8 cellular contexts compared by ENCODE assay signal in the genomic region with DNA sequence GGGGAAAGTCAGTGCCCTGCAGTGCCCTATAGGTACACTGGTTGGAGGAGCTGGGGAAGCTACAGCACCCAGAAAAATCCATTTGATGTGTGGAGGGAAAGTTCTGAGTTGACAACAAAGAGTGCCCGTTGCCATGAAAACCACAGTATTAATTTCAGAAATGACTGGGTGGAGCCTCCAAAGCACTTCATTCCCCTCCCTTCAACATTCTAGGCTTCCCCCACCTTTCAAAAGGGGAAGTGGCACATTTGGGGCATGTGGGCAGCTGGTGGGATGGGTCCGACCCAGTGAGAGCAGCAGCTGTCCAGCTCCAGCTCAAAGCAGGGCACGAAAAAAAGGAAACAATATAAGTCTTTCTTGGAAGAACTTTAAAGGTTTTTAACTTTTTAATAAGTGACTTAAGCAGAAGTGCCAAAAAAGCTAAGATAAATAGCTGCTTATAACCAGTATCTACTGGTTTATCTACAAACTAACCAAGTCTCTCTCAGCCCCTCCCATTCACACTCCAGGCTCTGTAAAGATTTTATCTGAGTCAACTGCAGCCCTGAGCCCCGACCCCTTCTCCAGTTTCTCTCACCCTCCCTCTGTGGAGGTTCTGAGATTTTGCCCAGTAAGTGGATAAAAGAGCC. TPM values are rescaled to one million over a fixed set of nuclear protein-coding genes. Genes with fewer than 3 reads are reported as not detected.
A peak's percentile ranks its signal among the peaks of the same experiment; 100 is the strongest.
DNase-seq lines count a peak whose midpoint lies in the region; ATAC-seq and TF ChIP-seq lines count a peak whose summit lies in the region.

No MANE protein-coding gene starts in this region.

- no peak overlapping the region for H2BK15ac ChIP-seq in H9 (ENCODE audit: low read depth, low read length)

- H3K4ac ChIP-seq in H9 (ENCODE audit: low read depth, low read length): no peak overlapping the region

- H3K4me1 ChIP-seq in H9 (ENCODE audit: insufficient read depth, low read length) (peaks cover 22% of the 10 kb centered on the region; the same call in 1 of the 2 replicates), OCI-LY3 (ENCODE audit: low read length) (peaks cover 96% of the 10 kb centered on the region), hepatocyte (ENCODE audit: insufficient read depth) (peaks cover 59% of the 10 kb centered on the region)

- H2AK5ac ChIP-seq in H9 (ENCODE audit: insufficient read length, low read length): no peak overlapping the region

- H3K23me2 ChIP-seq in H9 (ENCODE audit: insufficient read length, low read depth, low read length, poor library complexity, severe bottlenecking): no peaks in the 10 kb centered on the region

- H3K9ac ChIP-seq in H9 (ENCODE audit: extremely low read depth, insufficient read length, low read length): no peak overlapping the region
- H3K9ac ChIP-seq in OCI-LY3 (ENCODE audit: low read length): peak overlapping the region; percentile 92

- peaks cover 46% of the 10 kb centered on the region for H3K36me3 ChIP-seq in OCI-LY3 (replicated peaks; ENCODE audit: low read depth, low read length)
- no peaks in the 10 kb centered on the region for H3K36me3 ChIP-seq in hepatocyte (replicated peaks; ENCODE audit: insufficient read depth, low read depth)

- ATAC-seq in activated naive CD4-positive, alpha-beta T cell treated with anti-CD3 and anti-CD28 coated beads, Interleukin-2, amount 50 U/mL, for 72 hours: peak; percentile 38 to 46

- H3K4me2 ChIP-seq in H9 (ENCODE audit: insufficient read depth, insufficient read length, low read length) (no peak overlapping the region), OCI-LY3 (ENCODE audit: low read length) (peak overlapping the region; percentile 86), hepatocyte (peak overlapping the region; percentile 23)

- no peaks in the 10 kb centered on the region for H3K9me2 ChIP-seq in hepatocyte (replicated peaks; ENCODE audit: insufficient read depth)

- H3K27ac Mint-ChIP-seq in H9: peak overlapping the region; percentile 93 to 98 (median 96); a peak in 6 of 7 replicates
- peak overlapping the region; percentile 99 for H3K27ac Mint-ChIP-seq in activated naive CD4-positive, alpha-beta T cell treated with anti-CD3 and anti-CD28 coated beads, Interleukin-2, amount 50 U/mL, for 72 hours

- H3K23ac ChIP-seq in H9 (ENCODE audit: insufficient read length, low read depth, low read length): no peak overlapping the region

- no peak overlapping the region for H2BK120ac ChIP-seq in H9 (ENCODE audit: low read depth, low read length, poor library complexity, severe bottlenecking)

- H3K9me3 Mint-ChIP-seq in H9: no peaks in the 10 kb centered on the region; a peak in 2 of 5 replicates
- H3K9me3 Mint-ChIP-seq in activated naive CD4-positive, alpha-beta T cell treated with anti-CD3 and anti-CD28 coated beads, Interleukin-2, amount 50 U/mL, for 72 hours: no peaks in the 10 kb centered on the region

- H3K4me3 ChIP-seq in OCI-LY3 (ENCODE audit: low read length) (peak overlapping the region; percentile 63), hepatocyte (no peak overlapping the region)

- peaks cover 10% of the 10 kb centered on the region for H3K27me3 Mint-ChIP-seq in H9 (ENCODE audit: low read depth)

- no peaks in the 10 kb centered on the region for H3K27me3 ChIP-seq in H9 (ENCODE audit: insufficient read depth, low read length)
- H3K27me3 ChIP-seq in OCI-LY3 (ENCODE audit: low read depth, low read length): no peaks in the 10 kb centered on the region
- H3K27me3 ChIP-seq in hepatocyte: no peaks in the 10 kb centered on the region

- peaks cover 23 to 53% (median 40%) of the 10 kb centered on the region in 3 experiments for H3K36me3 Mint-ChIP-seq in H9 (ENCODE audit: insufficient read depth in 1 of 3, low read depth in 3 of 3)
- peaks cover 14 to 39% of the 10 kb centered on the region in 2 donors for H3K36me3 Mint-ChIP-seq in activated naive CD4-positive, alpha-beta T cell treated with anti-CD3 and anti-CD28 coated beads, Interleukin-2, amount 50 U/mL, for 72 hours

- H3K27ac ChIP-seq in H9 (ENCODE audit: insufficient read length, low read depth, low read length) (no peak overlapping the region), OCI-LY3 (ENCODE audit: low read length) (peak overlapping the region; percentile 96), hepatocyte (peak overlapping the region; percentile 99)

- peak overlapping the region in 1 of 2 experiments; percentile 51; a peak in 1 of 5 replicates for H3K4me3 Mint-ChIP-seq in H9

- no peak overlapping the region for H2BK20ac ChIP-seq in H9 (ENCODE audit: low read depth, low read length, poor library complexity, severe bottlenecking)

- no peak overlapping the region for H2BK5ac ChIP-seq in H9 (ENCODE audit: insufficient read length, low read length)

- no peaks in the 10 kb centered on the region for H3K79me2 ChIP-seq in H9 (ENCODE audit: insufficient read depth, low read length)
- H3K79me2 ChIP-seq in OCI-LY3 (ENCODE audit: low read length): peaks cover 36% of the 10 kb centered on the region
- peaks cover 14% of the 10 kb centered on the region for H3K79me2 ChIP-seq in hepatocyte

- H3T11ph ChIP-seq in H9 (ENCODE audit: low read length): no peak overlapping the region

- H4K5ac ChIP-seq in H9 (ENCODE audit: insufficient read length, low read depth, low read length): no peak overlapping the region

- no peaks in the 10 kb centered on the region for H3K79me1 ChIP-seq in H9 (ENCODE audit: insufficient read depth, low read depth, low read length, poor library complexity, severe bottlenecking)

- H3K56ac ChIP-seq in H9 (ENCODE audit: insufficient read length, low read depth, low read length): no peak overlapping the region

- no peak overlapping the region for H4K8ac ChIP-seq in H9 (replicated peaks; ENCODE audit: insufficient read length, low read depth, low read length)

- DNase-seq in GDM1 (lab: John Stamatoyannopoulos, UW) (peak; percentile 36), H9 (no peak), hepatocyte (ENCODE audit: low spot score) (peak; percentile 53), GM03348 (ENCODE audit: low spot score) (no peak), HCEC 1CT (no peak)
- peak; percentile 70 to 79 for DNase-seq in activated naive CD4-positive, alpha-beta T cell treated with anti-CD3 and anti-CD28 coated beads, Interleukin-2, amount 50 U/mL, for 72 hours (ENCODE audit: low spot score in 2 of 2)
- peak; percentile 63 to 84 (median 78) for DNase-seq in stimulated activated naive CD4-positive, alpha-beta T cell (lab: John Stamatoyannopoulos, UW)

- H4K91ac ChIP-seq in H9 (ENCODE audit: insufficient read length, low read depth, low read length): no peak overlapping the region

- WGBS in H9 (ENCODE audit: extremely low coverage, insufficient read length, low lambda C conversion rate): no CpG with 5 or more reads among the region's 4 CpGs
- WGBS in hepatocyte (ENCODE audit: low lambda C conversion rate, missing lambda C conversion rate): 44% methylated on average over 4 of the region's 4 CpGs

- TF ChIP-seq CTCF in H9 (conservative IDR thresholded peaks at IDR 0.05) (no peak), OCI-LY3 (IDR thresholded peaks at IDR 0.05; ENCODE audit: low read depth, low read length) (no peak), hepatocyte (IDR thresholded peaks at IDR 0.05; ENCODE audit: poor library complexity) (no peak)

- H2BK12ac ChIP-seq in H9 (ENCODE audit: insufficient read length, low read depth, low read length): no peak overlapping the region

- H3K14ac ChIP-seq in H9 (ENCODE audit: insufficient read depth, low read length): no peak overlapping the region

- peaks cover 67 to 80% of the 10 kb centered on the region in 2 experiments for H3K4me1 Mint-ChIP-seq in H9

- H3K18ac ChIP-seq in H9 (ENCODE audit: insufficient read length, low read depth, low read length): no peak overlapping the region

- no peaks in the 10 kb centered on the region for H3K9me3 ChIP-seq in H9 (ENCODE audit: control insufficient read depth, low read depth, low read length)
- H3K9me3 ChIP-seq in OCI-LY3 (ENCODE audit: insufficient read depth, low read length): peaks cover 2% of the 10 kb centered on the region; the same call in 1 of the 2 replicates
- H3K9me3 ChIP-seq in hepatocyte (ENCODE audit: low read depth): no peaks in the 10 kb centered on the region

- peaks cover 2% of the 10 kb centered on the region for H4K20me1 ChIP-seq in H9 (ENCODE audit: control insufficient read depth, insufficient read depth, insufficient read length)
- no peaks in the 10 kb centered on the region; the same call in 1 of the 2 replicates for H4K20me1 ChIP-seq in OCI-LY3 (ENCODE audit: insufficient read depth, low read length)
- no peaks in the 10 kb centered on the region for H4K20me1 ChIP-seq in hepatocyte (ENCODE audit: insufficient read depth, poor library complexity, severe bottlenecking)

- no peak overlapping the region for H2AFZ ChIP-seq in H9 (ENCODE audit: low read length)
- H2AFZ ChIP-seq in OCI-LY3 (ENCODE audit: low read depth, low read length): no peak overlapping the region
- no peak overlapping the region for H2AFZ ChIP-seq in hepatocyte

RNA-seq across cellular contexts. Expression of gene AHNAK, which starts 9.0 kb away (rescaled TPM):
- total RNA-seq in H9 (2021) (13.9 and 15.2 TPM in 2 replicates), hepatocyte (218 and 237 TPM in 2 replicates)
- 10 to 100 TPM; 17.6 to 97.3 TPM for total RNA-seq in activated naive CD4-positive, alpha-beta T cell treated with anti-CD3 and anti-CD28 coated beads, Interleukin-2, amount 50 U/mL, for 72 hours
- 38.0 and 47.6 TPM in 2 replicates for polyA plus RNA-seq in hepatocyte

RNA-seq across cellular contexts. Expression of gene EEF1G, which starts 18.1 kb away (rescaled TPM):
- total RNA-seq in H9 (2021) (1,790 and 1,800 TPM in 2 replicates), hepatocyte (1,612 and 1,634 TPM in 2 replicates)
- total RNA-seq in activated naive CD4-positive, alpha-beta T cell treated with anti-CD3 and anti-CD28 coated beads, Interleukin-2, amount 50 U/mL, for 72 hours: 1,000 to 10,000 TPM; 1,622 to 2,023 TPM
- 501 and 526 TPM in 2 replicates for polyA plus RNA-seq in hepatocyte

RNA-seq across cellular contexts. Expression of gene TUT1, which starts 35.7 kb away (rescaled TPM):
- total RNA-seq in H9 (2021): 20.7 and 24.9 TPM in 2 replicates
- 10 to 100 TPM; 31.8 to 34.9 TPM for total RNA-seq in activated naive CD4-positive, alpha-beta T cell treated with anti-CD3 and anti-CD28 coated beads, Interleukin-2, amount 50 U/mL, for 72 hours
- 6.7 and 11.7 TPM in 2 replicates for total RNA-seq in hepatocyte
- polyA plus RNA-seq in hepatocyte: 14.2 and 16.5 TPM in 2 replicates

RNA-seq across cellular contexts. Expression of gene MTA2, which starts 46.1 kb away (rescaled TPM):
- total RNA-seq in H9 (2021) (143 and 149 TPM in 2 replicates), hepatocyte (46.8 and 53.1 TPM in 2 replicates)
- 100 to 1,000 TPM; 180 to 259 TPM for total RNA-seq in activated naive CD4-positive, alpha-beta T cell treated with anti-CD3 and anti-CD28 coated beads, Interleukin-2, amount 50 U/mL, for 72 hours
- polyA plus RNA-seq in hepatocyte: 17.1 and 25.6 TPM in 2 replicates

RNA-seq across cellular contexts. Expression of gene EML3, which starts 57.0 kb away (rescaled TPM):
- total RNA-seq in H9 (2021): 35.3 and 40.6 TPM in 2 replicates
- total RNA-seq in activated naive CD4-positive, alpha-beta T cell treated with anti-CD3 and anti-CD28 coated beads, Interleukin-2, amount 50 U/mL, for 72 hours: 100 to 1,000 TPM; 104 to 141 TPM
- 18.3 and 21.6 TPM in 2 replicates for total RNA-seq in hepatocyte
- polyA plus RNA-seq in hepatocyte: 22.6 and 51.0 TPM in 2 replicates

Comparison
In these comparisons a context has a peak if more than half of its experiments do, and no peak if none do; other contexts are left out.
1. DNase-seq: peak in GDM1 (single experiment), activated naive CD4-positive, alpha-beta T cell treated with anti-CD3 and anti-CD28 coated beads, Interleukin-2, amount 50 U/mL, for 72 hours (2 of 2), hepatocyte (single experiment) and stimulated activated naive CD4-positive, alpha-beta T cell (6 of 6); none in H9 (single experiment), GM03348 (single experiment) and HCEC 1CT (single experiment).